Comparison of ENCODE assay signal across 17 cellular contexts in genomic region chr16:11547517-11547916, GRCh38. TPM values are rescaled to one million over a fixed set of nuclear protein-coding genes. Genes with fewer than 3 reads are reported as not detected.
DNase-seq lines count a peak whose midpoint lies in the region; ATAC-seq and TF ChIP-seq lines count a peak whose summit lies in the region.
"Had no signal": no experiment of that assay in that cellular context is flagged by ENCODE, and none has a peak within 500 bp of the region (broad histone marks: within the 10 kb centered on the region; RNA-seq: fewer than 3 reads in every experiment).

No MANE protein-coding gene starts in this region.

- peak in 39 of 56 donors; percentile 2 to 87 (median 48) for DNase-seq in amygdala (lab: John Stamatoyannopoulos, UW)
- DNase-seq in foreskin melanocyte: peak; percentile 90
- DNase-seq in natural killer cell treated with Interleukin-12 subunit alpha and Interleukin-12 subunit beta and Interleukin-15 and Interleukin-18, amount 100 ng/mL, for 72 hours (ENCODE audit: low spot score): peak; percentile 12
- DNase-seq in transverse colon: no peak
- DNase-seq: AML-193; cerebellar nuclear complex; DMS 273 treated with DMSO at 0.1 percent for 48 hours; GDM1; left colon; mucosa of descending colon; NCI-H345; stimulated activated CD4-positive, alpha-beta T cell treated with anti-CD3 and anti-CD28 coated beads, Interleukin-2, amount 100 ng/mL, for 48 hours; T1000 had no signal

- H3K36me3 ChIP-seq in transverse colon: peaks cover 0 to 32% (median 7%) of the 10 kb centered on the region in 4 donors

- peaks cover 28% of the 10 kb centered on the region for H3K36me3 Mint-ChIP-seq in natural killer cell treated with Interleukin-12 subunit alpha and Interleukin-12 subunit beta and Interleukin-15 and Interleukin-18, amount 100 ng/mL, for 72 hours

- H3K4me3 ChIP-seq in transverse colon: no peak overlapping the region
- H3K4me3 ChIP-seq: mucosa of descending colon had no signal

- 94 to 100% methylated on average over 5 to 8 of the region's 8 CpGs for WGBS in transverse colon (ENCODE audit: low coverage in 1 of 2), 2 donors

- no peak for ATAC-seq in natural killer cell treated with Interleukin-12 subunit alpha and Interleukin-12 subunit beta and Interleukin-15 and Interleukin-18, amount 100 ng/mL, for 72 hours
- ATAC-seq in HG03354 (IDR thresholded peaks at IDR 0.05; ENCODE audit: poor library complexity, severe bottlenecking, unreplicated experiment): no peak
- no peak for ATAC-seq in GM21381 (IDR thresholded peaks at IDR 0.05; ENCODE audit: unreplicated experiment)
- no peak for ATAC-seq in HG03095 (IDR thresholded peaks at IDR 0.05; ENCODE audit: unreplicated experiment)
- ATAC-seq: left colon, mucosa of descending colon had no signal

- TF ChIP-seq EP300 in transverse colon (IDR thresholded peaks at IDR 0.05; ENCODE audit: low read depth): no peak

- no peaks in the 10 kb centered on the region for H3K9me3 ChIP-seq in transverse colon
- H3K9me3 ChIP-seq: mucosa of descending colon had no signal

- no peak overlapping the region for H3K4me3 Mint-ChIP-seq in natural killer cell treated with Interleukin-12 subunit alpha and Interleukin-12 subunit beta and Interleukin-15 and Interleukin-18, amount 100 ng/mL, for 72 hours

- no peaks in the 10 kb centered on the region for H3K27me3 Mint-ChIP-seq in natural killer cell treated with Interleukin-12 subunit alpha and Interleukin-12 subunit beta and Interleukin-15 and Interleukin-18, amount 100 ng/mL, for 72 hours

- peak overlapping the region; percentile 54 to 68 (median 60) for H3K27ac ChIP-seq in transverse colon

- in situ Hi-C loops in transverse colon (cut with MboI; ENCODE audit: low pct_ligation_motif_present in 1 of 4, low pct_unique_long_range_greater_than_20kb in 1 of 4, low sequenced_read_pairs in 3 of 4): loop anchor here (10.0 to 25.0 kb wide), 4 partner anchors 97 to 585 kb away; no protein-coding TSS in a partner anchor

- H3K27ac Mint-ChIP-seq in natural killer cell treated with Interleukin-12 subunit alpha and Interleukin-12 subunit beta and Interleukin-15 and Interleukin-18, amount 100 ng/mL, for 72 hours: peak overlapping the region; percentile 24 to 57
- H3K27ac Mint-ChIP-seq: activated T-helper 2 cell treated with anti-CD3 and anti-CD28 coated beads, Interferon-gamma antibody, Interleukin-2, Interleukin-4, amounts not matched to agents 10 μg/mL and 5 μg/mL and 100 μg/mL, durations not matched to agents 14 hours and 24 hours and 36 hours had no signal

- TF ChIP-seq CTCF in transverse colon (IDR thresholded peaks at IDR 0.05): no peak

- peaks cover 0 to 11% (median 2%) of the 10 kb centered on the region in 4 donors for H3K4me1 ChIP-seq in transverse colon

- no peaks in the 10 kb centered on the region for H3K27me3 ChIP-seq in transverse colon

- peaks cover 27 to 42% of the 10 kb centered on the region in 2 donors for H3K4me1 Mint-ChIP-seq in natural killer cell treated with Interleukin-12 subunit alpha and Interleukin-12 subunit beta and Interleukin-15 and Interleukin-18, amount 100 ng/mL, for 72 hours (ENCODE audit: low read depth in 2 of 2)

- intact Hi-C loops in transverse colon (cut with DNase I; ENCODE audit: low total_unique reads): no loop called here

- no peak for TF ChIP-seq POLR2A in transverse colon (IDR thresholded peaks at IDR 0.05)

- H3K9me3 Mint-ChIP-seq in natural killer cell treated with Interleukin-12 subunit alpha and Interleukin-12 subunit beta and Interleukin-15 and Interleukin-18, amount 100 ng/mL, for 72 hours: no peaks in the 10 kb centered on the region

RNA-seq across cellular contexts. Expression of gene LITAF, which starts 39.2 kb away (rescaled TPM):
- total RNA-seq in natural killer cell treated with Interleukin-12 subunit alpha and Interleukin-12 subunit beta and Interleukin-15 and Interleukin-18, amount 100 ng/mL, for 72 hours: 100 to 1,000 TPM; 112 to 191 TPM
- total RNA-seq in transverse colon: 100 to 1,000 TPM in 2 of 4 donors, 10 to 100 TPM in 2; 32.8 to 193 (median 101) TPM
